14 cellular contexts compared by ENCODE assay signal in the genomic region with DNA sequence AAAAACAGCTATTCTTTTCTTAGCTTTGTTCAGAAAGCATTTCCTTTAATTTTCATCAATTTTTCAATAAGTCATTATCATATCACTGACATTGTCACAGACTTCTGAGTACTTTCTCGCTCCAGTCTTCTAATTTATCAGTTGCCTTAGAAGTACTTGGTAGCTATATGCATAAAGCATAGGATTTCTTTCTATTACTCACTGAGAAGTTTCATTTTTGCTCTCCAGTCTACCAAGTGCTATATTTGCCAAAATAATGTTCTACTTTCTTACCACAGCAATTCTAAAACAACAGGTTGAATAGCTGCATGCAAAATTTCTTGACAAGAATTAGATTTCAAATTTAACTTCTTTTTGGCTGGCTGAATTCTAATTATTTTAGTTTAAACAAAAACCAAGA.
DNase-seq lines count a peak whose midpoint lies in the region; ATAC-seq lines count a peak whose summit lies in the region.
"Had no signal": no experiment of that assay in that cellular context is flagged by ENCODE, and none has a peak within 500 bp of the region (broad histone marks: within the 10 kb centered on the region; RNA-seq: fewer than 3 reads in every experiment).

No MANE protein-coding gene starts in this region.

- peaks cover 0 to 2% of the 10 kb centered on the region in 2 donors for H3K9me3 ChIP-seq in neuronal stem cell (replicated peaks in 1 of 2; ENCODE audit: control insufficient read depth in 2 of 2, insufficient read depth in 1 of 2, low read depth in 1 of 2, low read length in 2 of 2)
- H3K9me3 ChIP-seq: spleen, upper lobe of right lung had no signal

- H3K18ac ChIP-seq in neuronal stem cell (ENCODE audit: low read length) = no peak overlapping the region

- no peaks in the 10 kb centered on the region for H3K4me1 ChIP-seq in neuronal stem cell (ENCODE audit: control insufficient read depth in 2 of 2, insufficient read depth in 1 of 2, low read depth in 1 of 2, low read length in 2 of 2)
- H3K4me1 ChIP-seq: spleen, upper lobe of right lung had no signal

- WGBS in neuronal stem cell (ENCODE audit: extremely low coverage in 2 of 2, insufficient read length in 2 of 2, insufficient replicate concordance in 1 of 2), 2 donors = no CpG with 5 or more reads among the region's 1 CpG

- H3K9me3 Mint-ChIP-seq in activated naive CD8-positive, alpha-beta T cell treated with anti-CD3 and anti-CD28 coated beads, Interleukin-2, amount 50 U/mL, for 24 hours = no peaks in the 10 kb centered on the region

- no peaks in the 10 kb centered on the region for H3K27me3 ChIP-seq in neuronal stem cell (ENCODE audit: control insufficient read depth in 3 of 3, insufficient read depth in 3 of 3, low read depth in 1 of 3, low read length in 3 of 3)
- H3K27me3 ChIP-seq: spleen, upper lobe of right lung had no signal

- no peak overlapping the region for H2AK5ac ChIP-seq in neuronal stem cell (ENCODE audit: low read depth, low read length)

- no peak overlapping the region for H2BK120ac ChIP-seq in neuronal stem cell (ENCODE audit: low read depth, low read length)

- no peaks in the 10 kb centered on the region for H3K36me3 Mint-ChIP-seq in activated naive CD8-positive, alpha-beta T cell treated with anti-CD3 and anti-CD28 coated beads, Interleukin-2, amount 50 U/mL, for 24 hours (ENCODE audit: low read depth)

- peak; percentile 94 for ATAC-seq in GM18498 (IDR thresholded peaks at IDR 0.05; ENCODE audit: unreplicated experiment)
- peak; percentile 92 for ATAC-seq in GM19438 (IDR thresholded peaks at IDR 0.05; ENCODE audit: low read depth, unreplicated experiment)
- peak; percentile 86 for ATAC-seq in HG02678 (IDR thresholded peaks at IDR 0.05; ENCODE audit: unreplicated experiment)
- peak; percentile 89 for ATAC-seq in HG03342 (IDR thresholded peaks at IDR 0.05; ENCODE audit: unreplicated experiment)
- no peak for ATAC-seq in activated naive CD8-positive, alpha-beta T cell treated with anti-CD3 and anti-CD28 coated beads, Interleukin-2, amount 50 U/mL, for 24 hours
- ATAC-seq: upper lobe of right lung had no signal

- H2BK15ac ChIP-seq in neuronal stem cell (ENCODE audit: low read length) = no peak overlapping the region

- H3K27me3 Mint-ChIP-seq in activated naive CD8-positive, alpha-beta T cell treated with anti-CD3 and anti-CD28 coated beads, Interleukin-2, amount 50 U/mL, for 24 hours = no peaks in the 10 kb centered on the region

- H3K4me3 Mint-ChIP-seq in activated naive CD8-positive, alpha-beta T cell treated with anti-CD3 and anti-CD28 coated beads, Interleukin-2, amount 50 U/mL, for 24 hours = no peak overlapping the region

- H2AFZ ChIP-seq in neuronal stem cell (ENCODE audit: low read length) = no peak overlapping the region

- no peaks in the 10 kb centered on the region for H3K79me1 ChIP-seq in neuronal stem cell (ENCODE audit: low read depth, low read length)

- no peak overlapping the region for H3K4me2 ChIP-seq in neuronal stem cell (ENCODE audit: insufficient read depth, low read length, poor library complexity, severe bottlenecking)

- no peak overlapping the region for H4K91ac ChIP-seq in neuronal stem cell (ENCODE audit: low read depth, low read length, poor library complexity)

- H3K4me3 ChIP-seq in neuronal stem cell (ENCODE audit: low read length in 2 of 2) = no peak overlapping the region
- H3K4me3 ChIP-seq: lung, spleen, upper lobe of right lung had no signal

- intact Hi-C loops in head of caudate nucleus (cut with DNase I) = no loop called here

- H3K23ac ChIP-seq in neuronal stem cell (ENCODE audit: low read depth, low read length, poor library complexity) = no peak overlapping the region

- no peak for DNase-seq in NCI-H146 (lab: John Stamatoyannopoulos, UW)
- DNase-seq in head of caudate nucleus = no peak
- no peak for DNase-seq in activated naive CD8-positive, alpha-beta T cell treated with anti-CD3 and anti-CD28 coated beads, Interleukin-2, amount 50 U/mL, for 24 hours
- no peak for DNase-seq in neuronal stem cell (ENCODE audit: low spot score)
- DNase-seq: activated CD4-positive, CD25-positive, alpha-beta regulatory T cell treated with anti-CD3 and anti-CD28 coated beads, Interleukin-2, amount 50 U/mL, for 72 hours; DMS79 treated with DMSO at 0.1 percent for 48 hours; NCI-H1105 treated with DMSO at 0.1 percent for 48 hours; spleen; upper lobe of right lung had no signal

- no peak overlapping the region for H3K4ac ChIP-seq in neuronal stem cell (ENCODE audit: low read length)

- no peak overlapping the region for H4K8ac ChIP-seq in neuronal stem cell (ENCODE audit: low read depth, low read length)

- no peak overlapping the region for H3K14ac ChIP-seq in neuronal stem cell (ENCODE audit: low read length)

- no peak overlapping the region for H2BK5ac ChIP-seq in neuronal stem cell (ENCODE audit: low read length)

- H3K27ac ChIP-seq in neuronal stem cell (replicated peaks; ENCODE audit: low read length) = no peak overlapping the region
- H3K27ac ChIP-seq: spleen, upper lobe of right lung had no signal

- no peak overlapping the region for H2BK12ac ChIP-seq in neuronal stem cell (ENCODE audit: low read length)

- H3K9ac ChIP-seq in neuronal stem cell (ENCODE audit: low read depth, low read length, poor library complexity) = no peak overlapping the region

- no peaks in the 10 kb centered on the region for H3K36me3 ChIP-seq in neuronal stem cell (replicated peaks in 1 of 2; ENCODE audit: control insufficient read depth in 2 of 2, insufficient read depth in 2 of 2, low read length in 2 of 2)
- H3K36me3 ChIP-seq: spleen, upper lobe of right lung had no signal

- H3K4me1 Mint-ChIP-seq in activated naive CD8-positive, alpha-beta T cell treated with anti-CD3 and anti-CD28 coated beads, Interleukin-2, amount 50 U/mL, for 24 hours = no peaks in the 10 kb centered on the region

- H3K27ac Mint-ChIP-seq in activated naive CD8-positive, alpha-beta T cell treated with anti-CD3 and anti-CD28 coated beads, Interleukin-2, amount 50 U/mL, for 24 hours = no peak overlapping the region
